Comparison of ENCODE assay signal across 25 cellular contexts in the genomic region with DNA sequence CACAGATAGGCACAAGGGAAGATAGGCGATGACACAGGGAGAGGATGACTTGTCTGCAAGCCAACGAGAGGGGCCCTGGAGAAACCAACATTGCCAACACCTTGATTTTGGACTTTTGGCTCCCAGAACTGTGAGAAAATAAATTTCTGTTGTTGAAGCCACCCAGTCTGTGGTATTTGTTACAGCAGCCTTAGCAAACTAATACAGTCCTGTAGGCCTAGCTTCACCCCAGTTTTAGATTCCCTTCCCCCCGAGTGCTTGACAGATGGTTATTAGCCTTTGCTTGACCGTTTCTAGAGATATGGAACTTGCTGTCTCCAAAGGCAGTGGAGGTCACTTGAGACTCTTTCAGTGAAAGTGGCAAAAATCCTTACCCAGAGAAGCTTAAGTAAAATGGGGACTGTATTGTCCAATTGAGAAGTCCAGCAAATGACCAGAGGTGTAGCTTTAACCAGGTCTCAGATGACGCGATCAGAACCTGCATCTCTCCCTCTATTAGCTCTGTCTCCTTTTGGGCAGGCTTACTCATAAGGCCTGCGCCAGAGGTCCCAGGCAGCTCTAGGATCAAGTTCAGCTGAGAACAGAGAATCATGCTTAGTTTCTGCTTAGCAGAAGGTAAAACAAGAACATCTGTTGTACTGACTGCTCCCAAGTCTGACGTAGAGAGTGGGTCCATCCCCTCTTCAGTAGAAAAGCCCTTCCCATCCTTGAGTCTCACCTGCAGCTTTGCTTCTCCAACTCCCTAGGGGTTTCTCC.
"Had no signal": no experiment of that assay in that cellular context is flagged by ENCODE, and none has a peak within 500 bp of the region (broad histone marks: within the 10 kb centered on the region; RNA-seq: fewer than 3 reads in every experiment).

No MANE protein-coding gene starts in this region.

- H3K27ac Mint-ChIP-seq: activated CD8-positive, alpha-beta T cell treated with anti-CD3 and anti-CD28 coated beads, Interleukin-2, amount 10 ng/mL, durations not matched to agents 7 days and 5 days; activated naive CD4-positive, alpha-beta T cell treated with anti-CD3 and anti-CD28 coated beads, Interleukin-2, amount 50 U/mL, for 24 hours; mesothelial cell of epicardium; natural killer cell treated with Interleukin-12 subunit alpha and Interleukin-12 subunit beta and Interleukin-15 and Interleukin-18, amount 100 ng/mL, for 72 hours; stimulated activated naive CD8-positive, alpha-beta T cell treated with anti-CD3 and anti-CD28 coated beads, Interleukin-15, amount 100 ng/mL, for 72 hours had no signal

- H3K9me3 Mint-ChIP-seq: activated naive CD4-positive, alpha-beta T cell treated with anti-CD3 and anti-CD28 coated beads, Interleukin-2, amount 50 U/mL, for 24 hours; central memory CD8-positive, alpha-beta T cell; effector memory CD8-positive, alpha-beta T cell; mesothelial cell of epicardium; natural killer cell treated with Interleukin-12 subunit alpha and Interleukin-12 subunit beta and Interleukin-15 and Interleukin-18, amount 100 ng/mL, for 72 hours had no signal

- DNase-seq: activated CD4-positive, alpha-beta T cell treated with anti-CD3 and anti-CD28 coated beads for 1 hour; activated CD4-positive, alpha-beta T cell treated with anti-CD3 and anti-CD28 coated beads, Interleukin-2, amount 50 U/mL, for 1 hour; activated CD8-positive, alpha-beta T cell treated with anti-CD3 and anti-CD28 coated beads, Interleukin-2, amount 10 ng/mL, durations not matched to agents 7 days and 5 days; activated gamma-delta T cell treated with Interleukin-2 at 50 U/mL for 16 hours; activated T-cell treated with anti-CD3 and anti-CD28 coated beads, Interleukin-2, amount 50 U/mL, for 1 hour; adrenal gland; colonic mucosa; dorsolateral prefrontal cortex; effector memory CD8-positive, alpha-beta T cell; heart left ventricle; left ventricle myocardium superior; mammary epithelial cell; ovary; psoas muscle; stimulated activated naive CD8-positive, alpha-beta T cell treated with anti-CD3 and anti-CD28 coated beads, Interleukin-15, amount 100 ng/mL, for 72 hours; T-helper 9 cell had no signal

- H3K4me1 Mint-ChIP-seq: mesothelial cell of epicardium had no signal

- H3K36me3 ChIP-seq: adrenal gland, colonic mucosa, neutrophil, ovary, right atrium auricular region, suprapubic skin had no signal

- H3K4me1 ChIP-seq: adrenal gland, colonic mucosa, psoas muscle, suprapubic skin, tibial nerve had no signal

- H3K27me3 Mint-ChIP-seq: activated naive CD4-positive, alpha-beta T cell treated with anti-CD3 and anti-CD28 coated beads, Interleukin-2, amount 50 U/mL, for 24 hours; central memory CD8-positive, alpha-beta T cell; effector memory CD8-positive, alpha-beta T cell; natural killer cell treated with Interleukin-12 subunit alpha and Interleukin-12 subunit beta and Interleukin-15 and Interleukin-18, amount 100 ng/mL, for 72 hours; stimulated activated naive CD8-positive, alpha-beta T cell treated with anti-CD3 and anti-CD28 coated beads, Interleukin-15, amount 100 ng/mL, for 72 hours had no signal

- H3K4me3 Mint-ChIP-seq: activated CD8-positive, alpha-beta T cell treated with anti-CD3 and anti-CD28 coated beads, Interleukin-2, amount 10 ng/mL, durations not matched to agents 7 days and 5 days; activated naive CD4-positive, alpha-beta T cell treated with anti-CD3 and anti-CD28 coated beads, Interleukin-2, amount 50 U/mL, for 24 hours; central memory CD8-positive, alpha-beta T cell; mesothelial cell of epicardium; natural killer cell treated with Interleukin-12 subunit alpha and Interleukin-12 subunit beta and Interleukin-15 and Interleukin-18, amount 100 ng/mL, for 72 hours; stimulated activated naive CD8-positive, alpha-beta T cell treated with anti-CD3 and anti-CD28 coated beads, Interleukin-15, amount 100 ng/mL, for 72 hours had no signal

- H3K27ac ChIP-seq: adrenal gland, colonic mucosa, gastroesophageal sphincter, heart left ventricle, neutrophil, ovary, psoas muscle, right atrium auricular region, suprapubic skin, tibial nerve had no signal

- ATAC-seq: activated CD8-positive, alpha-beta T cell treated with anti-CD3 and anti-CD28 coated beads, Interleukin-2, amount 10 ng/mL, durations not matched to agents 7 days and 5 days; effector memory CD8-positive, alpha-beta T cell; gastroesophageal sphincter; heart left ventricle; left ventricle myocardium superior; natural killer cell treated with Interleukin-12 subunit alpha and Interleukin-12 subunit beta and Interleukin-15 and Interleukin-18, amount 100 ng/mL, for 72 hours; psoas muscle; stimulated activated naive CD8-positive, alpha-beta T cell treated with anti-CD3 and anti-CD28 coated beads, Interleukin-15, amount 100 ng/mL, for 72 hours had no signal

- H3K9me3 ChIP-seq: adrenal gland, colonic mucosa, gastroesophageal sphincter, neutrophil, ovary, psoas muscle, right atrium auricular region, suprapubic skin, tibial nerve had no signal

- H3K4me3 ChIP-seq: adrenal gland, colonic mucosa, dorsolateral prefrontal cortex, gastroesophageal sphincter, heart left ventricle, ovary, psoas muscle, right atrium auricular region, suprapubic skin, tibial nerve had no signal

- H3K27me3 ChIP-seq: adrenal gland, colonic mucosa, dorsolateral prefrontal cortex, gastroesophageal sphincter, heart left ventricle, neutrophil, ovary, right atrium auricular region, suprapubic skin, tibial nerve had no signal
